Comparison of ENCODE assay signal across 22 cellular contexts in the genomic region with DNA sequence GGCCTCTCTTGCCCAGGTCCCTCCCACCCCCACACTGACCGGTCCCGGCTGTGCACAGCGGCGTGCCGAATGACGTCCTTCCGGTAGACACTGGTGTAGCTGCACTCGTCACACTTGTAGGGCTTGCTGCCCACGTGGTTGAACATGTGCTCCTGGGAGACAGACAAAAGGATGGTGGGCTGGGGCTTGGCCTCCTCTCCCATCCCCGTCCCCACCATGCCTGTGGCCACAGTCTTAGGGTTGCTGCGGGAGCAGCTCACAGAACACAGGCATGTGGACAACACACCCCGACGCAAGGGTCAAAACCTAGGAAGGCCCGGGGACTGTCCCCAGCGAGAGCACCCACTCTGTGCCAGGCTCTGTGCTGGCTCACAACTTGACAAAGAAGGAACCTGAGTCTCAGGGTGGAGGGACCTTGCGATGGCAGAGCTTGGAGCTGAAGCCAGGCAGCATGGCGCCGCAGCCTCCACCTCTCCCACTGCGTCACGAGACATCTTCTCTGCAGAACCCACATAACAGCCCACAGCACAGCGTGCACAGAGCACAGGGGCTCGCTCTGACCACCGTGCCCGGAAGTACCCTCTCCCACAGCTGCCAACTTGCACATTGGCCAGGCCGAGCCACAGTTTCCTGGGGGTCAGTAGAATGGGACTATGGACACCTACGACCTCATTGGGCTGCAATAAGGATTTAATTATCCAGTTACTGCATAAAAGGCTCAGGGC. TPM values are rescaled to one million over a fixed set of nuclear protein-coding genes. Genes with fewer than 3 reads are reported as not detected.
DNase-seq lines count a peak whose midpoint lies in the region; ATAC-seq and TF ChIP-seq lines count a peak whose summit lies in the region.
"Had no signal": no experiment of that assay in that cellular context is flagged by ENCODE, and none has a peak within 500 bp of the region (broad histone marks: within the 10 kb centered on the region; RNA-seq: fewer than 3 reads in every experiment).

No MANE protein-coding gene starts in this region.

- H3K27me3 ChIP-seq in IMR-90 (ENCODE audit: control insufficient read depth, insufficient read depth, low read length) (no peaks in the 10 kb centered on the region), sigmoid colon (no peaks in the 10 kb centered on the region)
- H3K27me3 ChIP-seq: body of pancreas, MG63, transverse colon had no signal

- no peak for TF ChIP-seq RAD21 in IMR-90 (IDR thresholded peaks at IDR 0.05; ENCODE audit: low read length)

- H4K5ac ChIP-seq in IMR-90 (ENCODE audit: low read depth, low read length): no peak overlapping the region

- H3K14ac ChIP-seq in IMR-90 (replicated peaks; ENCODE audit: low read depth, low read length): no peak overlapping the region

- peaks cover 4% of the 10 kb centered on the region for H3K4me1 Mint-ChIP-seq in central memory CD8-positive, alpha-beta T cell
- H3K4me1 Mint-ChIP-seq: activated naive CD8-positive, alpha-beta T cell treated with anti-CD3 and anti-CD28 coated beads, Interleukin-2, amount 10 ng/mL, durations not matched to agents 7 days and 5 days; nephron progenitor cell had no signal

- intact Hi-C loops in IMR-90 (cut with micrococcal nuclease): no loop called here
- intact Hi-C loops in sigmoid colon (cut with DNase I): no loop called here

- no peak overlapping the region for H2BK20ac ChIP-seq in IMR-90 (ENCODE audit: low read depth, low read length)

- H3K9me1 ChIP-seq in IMR-90 (ENCODE audit: insufficient read depth, low read length): no peaks in the 10 kb centered on the region

- H3K27me3 Mint-ChIP-seq in central memory CD8-positive, alpha-beta T cell: no peaks in the 10 kb centered on the region
- H3K27me3 Mint-ChIP-seq: activated CD8-positive, alpha-beta memory T cell treated with anti-CD3 and anti-CD28 coated beads, Interleukin-2, amount 10 ng/mL, durations not matched to agents 7 days and 5 days; activated naive CD8-positive, alpha-beta T cell treated with anti-CD3 and anti-CD28 coated beads, Interleukin-2, amount 10 ng/mL, durations not matched to agents 7 days and 5 days; CD8-positive, alpha-beta memory T cell; IgD-negative memory B cell; progenitor cell of endocrine pancreas had no signal

- DNase-seq in IMR-90: no peak
- DNase-seq in central memory CD8-positive, alpha-beta T cell (ENCODE audit: low spot score in 2 of 2): no peak
- DNase-seq in sigmoid colon: peak; percentile 58
- DNase-seq in activated T-cell treated with anti-CD3 and anti-CD28 coated beads, Interleukin-2, amount 50 U/mL, for 1 hour: no peak
- DNase-seq in KBM-7: no peak
- DNase-seq: activated CD4-positive, alpha-beta T cell treated with anti-CD3 and anti-CD28 coated beads for 4 hours; activated CD8-positive, alpha-beta memory T cell treated with anti-CD3 and anti-CD28 coated beads, Interleukin-2, amount 10 ng/mL, durations not matched to agents 7 days and 5 days; activated naive CD8-positive, alpha-beta T cell treated with anti-CD3 and anti-CD28 coated beads, Interleukin-2, amount 10 ng/mL, durations not matched to agents 7 days and 5 days; GF-D8; glutamatergic neuron; MG63; nephron progenitor cell; stimulated activated naive CD4-positive, alpha-beta T cell treated with Interleukin-2 at 50 U/mL for 16 hours; transverse colon had no signal

- H4K91ac ChIP-seq in IMR-90 (ENCODE audit: insufficient read depth, low read depth, low read length): no peak overlapping the region

- in situ Hi-C loops in IMR-90 (cut with MboI; ENCODE audit: low sequenced_read_pairs) (no loop called here), KBM-7 (cut with MboI; ENCODE audit: low pct_unique_long_range_greater_than_20kb, low sequenced_read_pairs) (no loop called here)

- BruUV-seq in IMR-90 (replicated peaks; lab: Mats Ljungman, UMichigan): no TSS peak

- H3K4me3 ChIP-seq in IMR-90 (ENCODE audit: insufficient read depth, low read depth, low read length): no peak overlapping the region
- no peak overlapping the region for H3K4me3 ChIP-seq in sigmoid colon
- H3K4me3 ChIP-seq: body of pancreas, GM23248, MG63, skin epidermis, transverse colon had no signal

- H3K79me1 ChIP-seq in IMR-90 (ENCODE audit: low read depth in 1 of 2, low read length in 2 of 2): peaks cover 6 to 8% of the 10 kb centered on the region in 2 experiments; a peak in 3 of 4 replicates

- peaks cover 82% of the 10 kb centered on the region for H3K36me3 Mint-ChIP-seq in central memory CD8-positive, alpha-beta T cell (ENCODE audit: insufficient read depth)

- CTCF ChIA-PET in IMR-90 (lab: Yijun Ruan, JAX): interaction anchor here (3.2 kb wide), 1 partner anchor 8 kb away, joined by 13 read pairs; no protein-coding TSS in a partner anchor

- H3K4me1 ChIP-seq in IMR-90 (ENCODE audit: control insufficient read depth, insufficient read depth, low read length) (no peaks in the 10 kb centered on the region), sigmoid colon (no peaks in the 10 kb centered on the region)
- H3K4me1 ChIP-seq: body of pancreas, transverse colon had no signal

- no peak overlapping the region for H3K4me3 Mint-ChIP-seq in central memory CD8-positive, alpha-beta T cell
- H3K4me3 Mint-ChIP-seq: activated CD8-positive, alpha-beta memory T cell treated with anti-CD3 and anti-CD28 coated beads, Interleukin-2, amount 10 ng/mL, durations not matched to agents 7 days and 5 days; activated naive CD8-positive, alpha-beta T cell treated with anti-CD3 and anti-CD28 coated beads, Interleukin-2, amount 10 ng/mL, durations not matched to agents 7 days and 5 days; CD8-positive, alpha-beta memory T cell; nephron progenitor cell had no signal

- no peak overlapping the region for H2AK5ac ChIP-seq in IMR-90 (ENCODE audit: low read depth, low read length)

- H3K18ac ChIP-seq in IMR-90 (ENCODE audit: low read depth, low read length): no peak overlapping the region

- H3K9ac ChIP-seq in IMR-90 (ENCODE audit: low read depth, low read length): no peak overlapping the region
- H3K9ac ChIP-seq: GM23248 had no signal

- H3K9me3 Mint-ChIP-seq in central memory CD8-positive, alpha-beta T cell: no peaks in the 10 kb centered on the region
- H3K9me3 Mint-ChIP-seq: activated naive CD8-positive, alpha-beta T cell treated with anti-CD3 and anti-CD28 coated beads, Interleukin-2, amount 10 ng/mL, durations not matched to agents 7 days and 5 days; CD8-positive, alpha-beta memory T cell; IgD-negative memory B cell; nephron progenitor cell had no signal

- H3K4ac ChIP-seq in IMR-90 (ENCODE audit: low read depth, low read length): no peak overlapping the region

- no peak overlapping the region for H3K23ac ChIP-seq in IMR-90 (ENCODE audit: low read depth, low read length)

- WGBS in IMR-90 (ENCODE audit: extremely low coverage in 2 of 2, insufficient read length in 1 of 2), 2 experiments: 90% methylated on average over 2 of the region's 26 CpGs; no CpG with 5 or more reads in 1 of the 2 experiments
- 95% methylated on average over 26 of the region's 26 CpGs for WGBS in sigmoid colon, 2 donors

- H4K20me1 ChIP-seq in IMR-90 (ENCODE audit: insufficient read depth, low read length): no peaks in the 10 kb centered on the region

- POLR2A ChIA-PET in IMR-90 (lab: Charles Lee; ENCODE audit: unreplicated experiment): no interaction called here

- H2BK5ac ChIP-seq in IMR-90 (ENCODE audit: low read depth, low read length, poor library complexity, severe bottlenecking): no peak overlapping the region

- H4K8ac ChIP-seq in IMR-90 (ENCODE audit: low read depth in 2 of 2, low read length in 2 of 2): no peak overlapping the region

- no peak overlapping the region for H2BK120ac ChIP-seq in IMR-90 (ENCODE audit: low read depth, low read length)

- dilution Hi-C loops in IMR-90 (cut with HindIII; ENCODE audit: low sequenced_read_pairs, unreplicated experiment): no loop called here

- TF ChIP-seq POLR2A in IMR-90 (IDR thresholded peaks at IDR 0.05; ENCODE audit: low read depth, low read length) (no peak), sigmoid colon (IDR thresholded peaks at IDR 0.05) (no peak)

- no peaks in the 10 kb centered on the region for H3K9me3 ChIP-seq in IMR-90 (ENCODE audit: control insufficient read depth, insufficient read depth, low read length)
- H3K9me3 ChIP-seq in sigmoid colon: no peaks in the 10 kb centered on the region
- H3K9me3 ChIP-seq: body of pancreas, MG63, transverse colon had no signal

- H3K56ac ChIP-seq in IMR-90 (ENCODE audit: extremely low read depth, insufficient read depth, low read length): no peak overlapping the region

- peak overlapping the region; percentile 49 for H2AFZ ChIP-seq in IMR-90 (replicated peaks; ENCODE audit: low read length, poor library complexity)
- H2AFZ ChIP-seq: GM23248 had no signal

- no peak overlapping the region for H3K27ac ChIP-seq in IMR-90 (ENCODE audit: insufficient read depth, low read length)
- no peak overlapping the region for H3K27ac ChIP-seq in sigmoid colon
- H3K27ac ChIP-seq: body of pancreas, GM23248, skin epidermis, transverse colon had no signal

- peak overlapping the region; percentile 53 for H3K27ac Mint-ChIP-seq in central memory CD8-positive, alpha-beta T cell (ENCODE audit: low read depth)
- H3K27ac Mint-ChIP-seq: activated CD8-positive, alpha-beta memory T cell treated with anti-CD3 and anti-CD28 coated beads, Interleukin-2, amount 10 ng/mL, durations not matched to agents 7 days and 5 days; activated naive CD8-positive, alpha-beta T cell treated with anti-CD3 and anti-CD28 coated beads, Interleukin-2, amount 10 ng/mL, durations not matched to agents 7 days and 5 days; nephron progenitor cell had no signal

- H3K36me3 ChIP-seq in IMR-90 (ENCODE audit: control insufficient read depth, insufficient read depth, low read length) (peaks cover 75% of the 10 kb centered on the region), sigmoid colon (peaks cover 50 to 100% (median 92%) of the 10 kb centered on the region in 4 donors)

- no peak overlapping the region for H3K4me2 ChIP-seq in IMR-90 (ENCODE audit: low read depth, low read length)

- ATAC-seq in IMR-90 (ENCODE audit: low read depth): no peak
- ATAC-seq in central memory CD8-positive, alpha-beta T cell (replicated peaks; ENCODE audit: extremely low read depth, poor library complexity, severe bottlenecking): no peak
- ATAC-seq in GM18873 (IDR thresholded peaks at IDR 0.05; ENCODE audit: low FRiP score, unreplicated experiment): no peak
- ATAC-seq: activated CD8-positive, alpha-beta memory T cell treated with anti-CD3 and anti-CD28 coated beads, Interleukin-2, amount 10 ng/mL, durations not matched to agents 7 days and 5 days had no signal

- no peak overlapping the region for H2AK9ac ChIP-seq in IMR-90 (replicated peaks; ENCODE audit: low read depth, low read length, poor library complexity)

- no peak for TF ChIP-seq EP300 in sigmoid colon (IDR thresholded peaks at IDR 0.05)

- H2BK15ac ChIP-seq in IMR-90 (ENCODE audit: low read depth, low read length): no peak overlapping the region

- no peak for TF ChIP-seq CTCF in IMR-90 (conservative IDR thresholded peaks at IDR 0.05; ENCODE audit: low read depth, low read length)
- TF ChIP-seq CTCF in sigmoid colon (IDR thresholded peaks at IDR 0.05): no peak

RNA-seq across cellular contexts. Expression of gene ZNF335, which starts 9.8 kb away (rescaled TPM):
- 11.8 and 12.5 TPM in 2 replicates for total RNA-seq in IMR-90 (2012; rRNA removed)
- 17.8 and 20.2 TPM in 2 replicates for polyA plus RNA-seq in IMR-90 (2012; rRNA removed)
- polyA plus RNA-seq in IMR-90 (2012; cell fraction: cytosol; rRNA removed): 6.2 and 10.9 TPM in 2 replicates
- 89.9 and 166 TPM in 2 replicates for polyA plus RNA-seq in IMR-90 (2012; cell fraction: nucleus; rRNA removed; ENCODE audit: low replicate concordance)
- total RNA-seq in sigmoid colon: 10 to 100 TPM; 12.0 to 24.4 (median 14.9) TPM
- 10 to 100 TPM in 1 of 3 donors, 1 to 10 TPM in 2; 5.4 to 17.1 (median 5.5) TPM for polyA plus RNA-seq in sigmoid colon

RNA-seq across cellular contexts. Expression of gene PCIF1, which starts 27.7 kb away (rescaled TPM):
- total RNA-seq in IMR-90 (2012; rRNA removed) (5.4 and 6.1 TPM in 2 replicates), sigmoid colon (10 to 100 TPM; 31.4 to 39.3 (median 32.5) TPM)
- polyA plus RNA-seq in IMR-90 (2012; rRNA removed) (17.8 and 18.3 TPM in 2 replicates), sigmoid colon (10 to 100 TPM; 26.4 to 37.8 (median 27.2) TPM)
- 16.0 and 23.4 TPM in 2 replicates for polyA plus RNA-seq in IMR-90 (2012; cell fraction: cytosol; rRNA removed)
- 23.7 and 43.7 TPM in 2 replicates for polyA plus RNA-seq in IMR-90 (2012; cell fraction: nucleus; rRNA removed; ENCODE audit: low replicate concordance)

RNA-seq across cellular contexts. Expression of gene MMP9, which starts 46.5 kb away (rescaled TPM):
- total RNA-seq in IMR-90 (2012; rRNA removed) (under 0.01 TPM in 2 replicates), sigmoid colon (under 1 TPM in 1 of 4 donors, not detected in 3; 0.27 TPM)
- polyA plus RNA-seq in IMR-90 (2012; rRNA removed) (0.16 and 0.17 TPM in 2 replicates), sigmoid colon (10 to 100 TPM in 1 of 3 donors, 1 to 10 TPM in 1, under 1 TPM in 1; 0.60 to 27.1 (median 2.5) TPM)
- 0.23 and 0.45 TPM in 2 replicates for polyA plus RNA-seq in IMR-90 (2012; cell fraction: cytosol; rRNA removed)
- polyA plus RNA-seq in IMR-90 (2012; cell fraction: nucleus; rRNA removed; ENCODE audit: low replicate concordance): 0.22 and 0.25 TPM in 2 replicates
- total RNA-seq: fibroblast of lung, GM23248, progenitor cell of endocrine pancreas had no signal
- polyA plus RNA-seq: CD8-positive, alpha-beta memory T cell; fibroblast of lung; IgD-negative memory B cell had no signal

RNA-seq across cellular contexts. Expression of gene PLTP, which starts 50.2 kb away (rescaled TPM):
- total RNA-seq in IMR-90 (2012; rRNA removed) (5.0 and 5.4 TPM in 2 replicates), sigmoid colon (100 to 1,000 TPM in 3 of 4 donors, 10 to 100 TPM in 1; 68.7 to 296 (median 156) TPM)
- polyA plus RNA-seq in IMR-90 (2012; rRNA removed) (53.5 and 55.8 TPM in 2 replicates), sigmoid colon (10 to 100 TPM; 36.6 to 52.0 (median 47.4) TPM)
- 68.7 and 135 TPM in 2 replicates for polyA plus RNA-seq in IMR-90 (2012; cell fraction: cytosol; rRNA removed)
- polyA plus RNA-seq in IMR-90 (2012; cell fraction: nucleus; rRNA removed; ENCODE audit: low replicate concordance): 46.1 and 62.0 TPM in 2 replicates
